ENCODE assay signal across 1 cellular context in the genomic region with DNA sequence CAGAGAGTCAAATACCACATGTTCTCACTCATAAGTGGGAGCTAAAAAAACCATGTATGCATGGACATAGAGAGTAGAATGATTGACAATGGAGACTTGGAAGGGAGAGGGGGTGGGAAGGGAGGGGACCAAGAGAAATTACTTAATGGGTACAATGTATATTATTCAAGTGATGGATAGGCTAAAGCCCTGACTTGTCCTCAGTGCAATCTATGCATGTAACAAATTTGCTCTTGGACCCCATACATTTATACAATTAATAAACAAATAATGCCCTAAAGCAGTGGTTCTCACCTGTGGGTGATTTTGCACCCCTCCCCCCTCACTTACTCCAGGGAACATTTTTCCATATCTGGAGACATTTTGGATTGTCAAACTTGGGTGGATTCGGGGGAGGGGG.
TF ChIP-seq lines count a peak whose summit lies in the region.

No MANE protein-coding gene starts in this region.

TF ChIP-seq in HepG2, 621 proteins besides CTCF, POLR2A, EP300 and RAD21:
- TF ChIP-seq CREB1 (IDR thresholded peaks at IDR 0.05): no peak
- TF ChIP-seq CREB1 (CRISPR knock-in tag; IDR thresholded peaks at IDR 0.05): no peak
- TF ChIP-seq HNRNPK (IDR thresholded peaks at IDR 0.05; ENCODE audit: low read depth, low read length, poor library complexity, severe bottlenecking): peak; percentile 95
